1 cellular context compared by ENCODE assay signal in the genomic region with DNA sequence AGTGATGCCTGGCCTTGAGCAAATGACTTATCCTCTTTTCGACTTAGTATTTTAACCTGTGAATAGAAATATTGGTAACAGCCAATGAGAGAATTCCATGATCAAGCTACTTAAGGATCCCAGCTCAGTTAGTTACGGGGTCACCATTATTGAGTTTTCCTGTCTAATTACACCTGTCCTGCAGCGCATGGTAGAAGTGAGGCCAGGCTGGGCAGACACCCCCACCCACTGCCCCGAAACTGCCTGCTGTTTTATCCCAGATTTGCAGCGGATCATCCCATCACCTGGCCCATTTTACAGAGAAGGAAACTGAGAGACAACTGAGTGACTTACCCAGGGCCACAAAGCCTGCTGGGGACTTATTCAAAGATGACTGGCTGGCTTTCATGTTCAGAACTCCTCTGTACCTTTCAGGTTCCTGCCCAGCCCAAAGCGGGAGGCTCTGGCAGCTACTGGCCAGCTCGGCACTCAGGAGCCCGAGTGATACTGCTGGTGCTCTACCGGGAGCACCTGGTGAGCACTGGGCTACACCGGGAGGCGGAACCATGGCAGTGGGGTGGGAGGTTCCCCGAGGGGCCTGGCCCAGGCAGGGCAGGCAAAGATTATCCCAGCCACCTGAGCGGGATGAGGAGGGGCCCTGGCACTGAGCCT.
TF ChIP-seq lines count a peak whose summit lies in the region.

No MANE protein-coding gene starts in this region.

TF ChIP-seq in H1, 55 proteins besides CTCF, POLR2A, EP300 and RAD21:
- no peak for TF ChIP-seq SIN3A (conservative IDR thresholded peaks at IDR 0.05 in 1 of 2, IDR thresholded peaks at IDR 0.05 in 1 of 2; ENCODE audit: low read depth in 1 of 2, low read length in 2 of 2)
- TF ChIP-seq TAF1 (IDR thresholded peaks at IDR 0.05; ENCODE audit: low read depth, low read length) = 0 out of 2 replicates have a peak, but pooled peaks have one; percentile 18
TF ChIP-seq in H1: peak in this region for 1.
